In genomic region chr22:44399906-44400762, GRCh38 we compare ENCODE assay signal across 1 cellular context.
TF ChIP-seq lines count a peak whose summit lies in the region.

No MANE protein-coding gene starts in this region.

TF ChIP-seq in WTC11, 78 proteins besides CTCF, POLR2A, EP300 and RAD21 (continued from another document):
- TF ChIP-seq FOXP4 (CRISPR knock-in tag; IDR thresholded peaks at IDR 0.05) = no peak
- no peak for TF ChIP-seq RELA (CRISPR knock-in tag; IDR thresholded peaks at IDR 0.05; ENCODE audit: borderline replicate concordance)
- TF ChIP-seq ZNF121 (CRISPR knock-in tag; IDR thresholded peaks at IDR 0.05) = no peak
- no peak for TF ChIP-seq RORB (CRISPR knock-in tag; IDR thresholded peaks at IDR 0.05)
